ENCODE assay signal across 8 cellular contexts in the genomic region with DNA sequence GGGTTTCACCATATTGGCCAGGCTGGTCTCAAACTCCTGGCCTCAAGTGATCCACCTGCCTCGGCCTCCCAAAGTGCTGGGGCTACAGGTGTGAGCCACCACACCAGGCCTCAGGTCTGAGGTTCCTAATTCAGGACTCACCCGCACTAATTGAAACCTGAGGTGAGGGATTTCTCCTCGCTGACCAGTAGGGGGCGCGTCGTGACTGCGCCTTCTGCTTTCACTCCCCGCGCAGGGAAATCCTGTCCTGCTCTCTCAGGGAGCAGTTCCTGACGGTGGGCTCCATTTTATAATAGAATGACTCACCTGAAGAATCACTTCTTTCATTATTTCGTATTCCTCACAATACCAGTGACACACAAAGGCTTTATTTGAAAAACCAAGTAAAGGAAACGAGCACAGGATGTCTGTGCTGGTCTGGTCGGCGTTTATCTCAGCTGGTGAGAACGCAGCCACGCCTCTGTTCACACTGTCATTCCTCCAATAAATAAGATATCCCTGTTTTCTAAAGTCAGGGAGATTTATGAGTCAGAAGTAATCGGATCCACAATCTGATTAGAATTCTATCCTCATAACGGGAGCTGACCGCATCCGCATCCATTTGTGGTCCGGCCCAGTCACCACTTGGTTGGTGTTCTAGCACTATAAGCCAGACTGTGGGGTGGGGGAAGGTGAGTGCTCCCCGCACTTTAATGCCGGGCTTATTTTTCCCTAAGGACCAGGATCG. TPM values are rescaled to one million over a fixed set of nuclear protein-coding genes. Genes with fewer than 3 reads are reported as not detected.
DNase-seq lines count a peak whose midpoint lies in the region; ATAC-seq and TF ChIP-seq lines count a peak whose summit lies in the region.

No MANE protein-coding gene starts in this region.

- H3K9ac ChIP-seq in IMR-90 (ENCODE audit: low read depth, low read length): no peak overlapping the region
- H3K9ac ChIP-seq in subcutaneous abdominal adipose tissue (ENCODE audit: low read length in 5 of 5): peak overlapping the region in 4 of 5 donors; percentile 35 to 66 (median 42)

- H2AK9ac ChIP-seq in IMR-90 (replicated peaks; ENCODE audit: low read depth, low read length, poor library complexity): peak overlapping the region; percentile 69

- H3K9me3 Mint-ChIP-seq in Caco-2 (ENCODE audit: unreplicated experiment): no peaks in the 10 kb centered on the region
- no peaks in the 10 kb centered on the region for H3K9me3 Mint-ChIP-seq in activated naive CD4-positive, alpha-beta T cell treated with anti-CD3 and anti-CD28 coated beads, Interleukin-2, amount 10 ng/mL, durations not matched to agents 7 days and 5 days

- H3K4me1 ChIP-seq in Caco-2: peaks cover 32% of the 10 kb centered on the region
- H3K4me1 ChIP-seq in IMR-90 (ENCODE audit: control insufficient read depth, insufficient read depth, low read length): peaks cover 2% of the 10 kb centered on the region
- peaks cover 5 to 16% (median 15%) of the 10 kb centered on the region in 5 donors for H3K4me1 ChIP-seq in subcutaneous abdominal adipose tissue (ENCODE audit: control insufficient read depth in 5 of 5, insufficient read depth in 5 of 5, low read length in 5 of 5)

- dilution Hi-C loops in IMR-90 (cut with HindIII; ENCODE audit: low sequenced_read_pairs, unreplicated experiment): no loop called here

- H2BK20ac ChIP-seq in IMR-90 (ENCODE audit: low read depth, low read length): peak overlapping the region; percentile 6; the same call in 1 of the 2 replicates

- peak overlapping the region; percentile 85 for H2AFZ ChIP-seq in IMR-90 (replicated peaks; ENCODE audit: low read length, poor library complexity)

- H4K20me1 ChIP-seq in IMR-90 (ENCODE audit: insufficient read depth, low read length): no peaks in the 10 kb centered on the region

- H3K27me3 ChIP-seq in Caco-2 (replicated peaks; ENCODE audit: control insufficient read depth, insufficient read depth, low read length): no peaks in the 10 kb centered on the region
- no peaks in the 10 kb centered on the region for H3K27me3 ChIP-seq in IMR-90 (ENCODE audit: control insufficient read depth, insufficient read depth, low read length)
- no peaks in the 10 kb centered on the region for H3K27me3 ChIP-seq in subcutaneous abdominal adipose tissue (ENCODE audit: control insufficient read depth in 5 of 5, insufficient read depth in 4 of 5, low read length in 5 of 5)

- no peak overlapping the region for H3K18ac ChIP-seq in IMR-90 (ENCODE audit: low read depth, low read length)

- peak overlapping the region in 1 of 2 experiments; percentile 70; a peak in 3 of 4 replicates for H4K8ac ChIP-seq in IMR-90 (ENCODE audit: low read depth in 2 of 2, low read length in 2 of 2)

- no peak for TF ChIP-seq POLR2A in IMR-90 (IDR thresholded peaks at IDR 0.05; ENCODE audit: low read depth, low read length)

- H3K36me3 Mint-ChIP-seq in Caco-2 (ENCODE audit: insufficient read depth, unreplicated experiment): peaks cover 16% of the 10 kb centered on the region
- H3K36me3 Mint-ChIP-seq in activated naive CD4-positive, alpha-beta T cell treated with anti-CD3 and anti-CD28 coated beads, Interleukin-2, amount 10 ng/mL, durations not matched to agents 7 days and 5 days: no peaks in the 10 kb centered on the region

- no peak overlapping the region for H4K91ac ChIP-seq in IMR-90 (ENCODE audit: insufficient read depth, low read depth, low read length)

- no peaks in the 10 kb centered on the region for H3K9me3 ChIP-seq in Caco-2
- H3K9me3 ChIP-seq in IMR-90 (ENCODE audit: control insufficient read depth, insufficient read depth, low read length): no peaks in the 10 kb centered on the region
- H3K9me3 ChIP-seq in subcutaneous abdominal adipose tissue (ENCODE audit: control insufficient read depth in 5 of 5, low read length in 5 of 5): no peaks in the 10 kb centered on the region

- H3K27me3 Mint-ChIP-seq in Caco-2 (ENCODE audit: insufficient read depth, unreplicated experiment): no peaks in the 10 kb centered on the region
- H3K27me3 Mint-ChIP-seq in activated naive CD4-positive, alpha-beta T cell treated with anti-CD3 and anti-CD28 coated beads, Interleukin-2, amount 10 ng/mL, durations not matched to agents 7 days and 5 days: peaks cover 17% of the 10 kb centered on the region

- no peak overlapping the region for H3K23ac ChIP-seq in IMR-90 (ENCODE audit: low read depth, low read length)

- POLR2A ChIA-PET in Caco-2 (lab: Charles Lee) (interaction anchor here (1.0 to 2.3 kb wide), 3 partner anchors 35 to 206 kb away, joined by 4 to 25 read pairs (median 7); partner anchors contain the start of genes BAG3, INPP5F and SEC23IP), IMR-90 (lab: Charles Lee; ENCODE audit: unreplicated experiment) (no interaction called here)

- H3K27ac Mint-ChIP-seq in Caco-2 (ENCODE audit: unreplicated experiment): peak overlapping the region; percentile 60
- H3K27ac Mint-ChIP-seq in activated naive CD4-positive, alpha-beta T cell treated with anti-CD3 and anti-CD28 coated beads, Interleukin-2, amount 10 ng/mL, durations not matched to agents 7 days and 5 days: peak overlapping the region; percentile 63

- peak overlapping the region; percentile 63 for H3K4me3 Mint-ChIP-seq in Caco-2 (ENCODE audit: unreplicated experiment)
- H3K4me3 Mint-ChIP-seq in activated naive CD4-positive, alpha-beta T cell treated with anti-CD3 and anti-CD28 coated beads, Interleukin-2, amount 10 ng/mL, durations not matched to agents 7 days and 5 days: no peak overlapping the region

- no peak overlapping the region for H3K4me3 ChIP-seq in Caco-2 (ENCODE audit: low read depth, low read length)
- H3K4me3 ChIP-seq in IMR-90 (ENCODE audit: insufficient read depth, low read depth, low read length): peak overlapping the region; percentile 30; the same call in 1 of the 2 replicates
- peak overlapping the region; percentile 44 to 69 (median 48) for H3K4me3 ChIP-seq in subcutaneous abdominal adipose tissue (ENCODE audit: low read depth in 1 of 5, low read length in 5 of 5)

- 0 out of 2 replicates have a peak overlapping the region, but pooled peaks have one; percentile 25 for H2AK5ac ChIP-seq in IMR-90 (ENCODE audit: low read depth, low read length)

- H3K14ac ChIP-seq in IMR-90 (replicated peaks; ENCODE audit: low read depth, low read length): no peak overlapping the region

- peak; percentile 91 for TF ChIP-seq RAD21 in IMR-90 (IDR thresholded peaks at IDR 0.05; ENCODE audit: low read length)

- no peak overlapping the region for H3K27ac ChIP-seq in IMR-90 (ENCODE audit: insufficient read depth, low read length)
- H3K27ac ChIP-seq in subcutaneous abdominal adipose tissue (ENCODE audit: low read depth, low read length): peak overlapping the region; percentile 9

- peaks cover 32% of the 10 kb centered on the region for H3K4me1 Mint-ChIP-seq in Caco-2 (ENCODE audit: low read depth, unreplicated experiment)
- H3K4me1 Mint-ChIP-seq in activated naive CD4-positive, alpha-beta T cell treated with anti-CD3 and anti-CD28 coated beads, Interleukin-2, amount 10 ng/mL, durations not matched to agents 7 days and 5 days: peaks cover 17% of the 10 kb centered on the region

- CTCF ChIA-PET in Caco-2 (lab: Charles Lee) (interaction anchor here (0.6 to 2.9 kb wide), 11 partner anchors 34 to 650 kb away, joined by 3 to 25 read pairs (median 4); partner anchors contain the start of genes BAG3 and INPP5F), IMR-90 (lab: Yijun Ruan, JAX) (interaction anchor here (0.6 to 2.3 kb wide), 7 partner anchors 15 to 117 kb away, joined by 3 to 7 read pairs (median 3); partner anchors contain the start of gene INPP5F)
- CTCF ChIA-PET in activated naive CD4-positive, alpha-beta T cell treated with anti-CD3 and anti-CD28 coated beads, Interleukin-2, amount 10 ng/mL, durations not matched to agents 7 days and 5 days (lab: Charles Lee): interaction anchor here (0.7 to 7.8 kb wide), 36 partner anchors 8 to 1048 kb away, joined by 3 to 72 read pairs (median 4); partner anchors contain the start of genes INPP5F and MCMBP

- no peak overlapping the region for H2BK120ac ChIP-seq in IMR-90 (ENCODE audit: low read depth, low read length)

- H3K79me1 ChIP-seq in IMR-90 (ENCODE audit: low read depth in 1 of 2, low read length in 2 of 2): no peaks in the 10 kb centered on the region

- TF ChIP-seq CTCF in Caco-2 (IDR thresholded peaks at IDR 0.05; ENCODE audit: insufficient read depth in 1 of 2, low read depth in 1 of 2, low read length in 1 of 2, severe bottlenecking in 1 of 2, unreplicated experiment in 1 of 2): peak; percentile 83 to 98
- TF ChIP-seq CTCF in IMR-90 (conservative IDR thresholded peaks at IDR 0.05; ENCODE audit: low read depth, low read length): peak; percentile 93

- in situ Hi-C loops in IMR-90 (cut with MboI; ENCODE audit: low sequenced_read_pairs): no loop called here

- ATAC-seq in GM21447 (IDR thresholded peaks at IDR 0.05; ENCODE audit: unreplicated experiment) (peak; percentile 87), IMR-90 (ENCODE audit: low read depth) (peak; percentile 91)

- H2BK15ac ChIP-seq in IMR-90 (ENCODE audit: low read depth, low read length): no peak overlapping the region; the same call in 2 of the 3 replicates

- peak overlapping the region; percentile 47; the same call in 1 of the 2 replicates for H4K5ac ChIP-seq in IMR-90 (ENCODE audit: low read depth, low read length)

- H3K4me2 ChIP-seq in IMR-90 (ENCODE audit: low read depth, low read length): peak overlapping the region; percentile 71

- intact Hi-C loops in Caco-2 (cut with micrococcal nuclease; ENCODE audit: unreplicated experiment) (loop anchor here (2.0 to 10.0 kb wide), 3 partner anchors 146 to 650 kb away; partner anchors contain the start of gene SEC23IP), IMR-90 (cut with micrococcal nuclease) (loop anchor here (1.0 to 10.0 kb wide), 5 partner anchors 40 to 1188 kb away; partner anchors contain the start of gene INPP5F)

- H2BK5ac ChIP-seq in IMR-90 (ENCODE audit: low read depth, low read length, poor library complexity, severe bottlenecking): peak overlapping the region; percentile 4

- H3K36me3 ChIP-seq in Caco-2 (ENCODE audit: control insufficient read depth, insufficient read depth, low read length) (no peaks in the 10 kb centered on the region), IMR-90 (ENCODE audit: control insufficient read depth, insufficient read depth, low read length) (no peaks in the 10 kb centered on the region), subcutaneous abdominal adipose tissue (ENCODE audit: control insufficient read depth in 5 of 5, insufficient read depth in 5 of 5, low read length in 5 of 5) (no peaks in the 10 kb centered on the region)

- peak; percentile 82 to 85 for DNase-seq in Caco-2
- peak; percentile 89 for DNase-seq in IMR-90
- DNase-seq in SK-N-DZ (ENCODE audit: low spot score): peak; percentile 80
- peak; percentile 81 for DNase-seq in activated naive CD4-positive, alpha-beta T cell treated with anti-CD3 and anti-CD28 coated beads, Interleukin-2, amount 10 ng/mL, durations not matched to agents 7 days and 5 days
- DNase-seq in globus pallidus (ENCODE audit: low spot score): peak; percentile 74
- DNase-seq in non-pigmented ciliary epithelial cell (ENCODE audit: low read depth): peak; percentile 84

- WGBS in IMR-90 (ENCODE audit: extremely low coverage in 2 of 2, insufficient read length in 1 of 2), 2 experiments: 20% methylated on average over 6 of the region's 24 CpGs; no CpG with 5 or more reads in 1 of the 2 experiments

- no peak overlapping the region for H3K56ac ChIP-seq in IMR-90 (ENCODE audit: extremely low read depth, insufficient read depth, low read length)

- peaks cover under 1% of the 10 kb centered on the region; the same call in 1 of the 2 replicates for H3K9me1 ChIP-seq in IMR-90 (ENCODE audit: insufficient read depth, low read length)

- BruUV-seq in Caco-2 (replicated peaks; lab: Mats Ljungman, UMichigan): no TSS peak
- BruUV-seq in IMR-90 (replicated peaks; lab: Mats Ljungman, UMichigan): no TSS peak

- H3K4ac ChIP-seq in IMR-90 (ENCODE audit: low read depth, low read length): no peak overlapping the region; the same call in 1 of the 2 replicates

RNA-seq across cellular contexts. Expression of gene BAG3, which starts 35.4 kb away (rescaled TPM):
- total RNA-seq in Caco-2 (2022) (30.7 and 31.6 TPM in 2 replicates), IMR-90 (2012; rRNA removed) (5.4 and 5.8 TPM in 2 replicates)
- 38.4 and 42.5 TPM in 2 replicates for polyA plus RNA-seq in IMR-90 (2012; rRNA removed)
- 32.2 and 47.6 TPM in 2 replicates for polyA plus RNA-seq in IMR-90 (2012; cell fraction: cytosol; rRNA removed)
- polyA plus RNA-seq in IMR-90 (2012; cell fraction: nucleus; rRNA removed; ENCODE audit: low replicate concordance): 21.0 and 35.9 TPM in 2 replicates
- polyA plus RNA-seq in SK-N-DZ (2014; cell fraction: cytosol; rRNA removed): 2.5 TPM in 2 replicates
- polyA plus RNA-seq in SK-N-DZ (2014; cell fraction: nucleus; rRNA removed): 3.7 and 6.9 TPM in 2 replicates

RNA-seq across cellular contexts. Expression of gene INPP5F, which starts 39.2 kb away (rescaled TPM):
- total RNA-seq in Caco-2 (2022) (26.4 and 26.9 TPM in 2 replicates), IMR-90 (2012; rRNA removed) (29.6 and 35.3 TPM in 2 replicates)
- 16.3 and 19.0 TPM in 2 replicates for polyA plus RNA-seq in IMR-90 (2012; rRNA removed)
- polyA plus RNA-seq in IMR-90 (2012; cell fraction: cytosol; rRNA removed): 4.7 and 7.0 TPM in 2 replicates
- 3.1 and 20.5 TPM in 2 replicates for polyA plus RNA-seq in IMR-90 (2012; cell fraction: nucleus; rRNA removed; ENCODE audit: low replicate concordance)
- polyA plus RNA-seq in SK-N-DZ (2014; cell fraction: cytosol; rRNA removed): 24.1 and 26.1 TPM in 2 replicates
- polyA plus RNA-seq in SK-N-DZ (2014; cell fraction: nucleus; rRNA removed): 25.5 and 30.2 TPM in 2 replicates
